25 cellular contexts compared by ENCODE assay signal in the genomic region with DNA sequence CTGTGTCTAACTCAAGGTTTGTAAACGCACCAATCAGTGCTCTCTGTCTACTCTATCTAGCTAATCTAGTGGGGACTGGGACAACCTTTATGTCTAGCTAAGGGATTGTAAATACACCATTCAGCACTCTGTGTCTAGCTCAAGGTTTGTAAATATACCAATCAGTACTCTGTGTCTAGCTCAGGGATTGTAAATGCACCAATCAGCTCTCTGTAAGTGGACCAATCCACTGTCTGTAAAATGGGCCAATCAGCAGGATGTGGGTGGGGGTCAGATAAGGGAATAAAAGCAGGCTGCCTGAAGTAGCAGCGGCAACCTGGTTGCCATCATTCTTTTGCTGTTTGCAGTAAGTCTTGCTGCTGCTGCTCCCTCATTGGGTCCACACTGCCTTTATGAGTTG. TPM values are rescaled to one million over a fixed set of nuclear protein-coding genes. Genes with fewer than 3 reads are reported as not detected.
"Had no signal": no experiment of that assay in that cellular context is flagged by ENCODE, and none has a peak within 500 bp of the region (broad histone marks: within the 10 kb centered on the region; RNA-seq: fewer than 3 reads in every experiment).

No MANE protein-coding gene starts in this region.

- H3K27ac Mint-ChIP-seq: dendritic cell treated with granulocyte-macrophage colony-stimulating factor and Interleukin-4, amounts not matched to agents 40 ng/mL and 50 ng/mL, for 4 days; effector memory CD8-positive, alpha-beta T cell; endodermal cell; mesothelial cell of epicardium had no signal

- H3K27me3 Mint-ChIP-seq: effector memory CD8-positive, alpha-beta T cell; naive B cell had no signal

- ATAC-seq: effector memory CD8-positive, alpha-beta T cell; foreskin keratinocyte; gastroesophageal sphincter; heart left ventricle; left lung; left ventricle myocardium superior; lower lobe of right lung; mucosa of descending colon had no signal

- FAIRE-seq: endometrium, frontal cortex, islet of Langerhans, keratinocyte had no signal

- H3K27ac ChIP-seq: colonic mucosa, esophagus muscularis mucosa, foreskin keratinocyte, gastroesophageal sphincter, heart left ventricle, hepatocyte, left lung, lower lobe of right lung had no signal

- H3K27me3 ChIP-seq: colonic mucosa, foreskin keratinocyte, hepatocyte, left lung had no signal

- H3K9me3 Mint-ChIP-seq: dendritic cell treated with granulocyte-macrophage colony-stimulating factor and Interleukin-4, amounts not matched to agents 40 ng/mL and 50 ng/mL, for 4 days; effector memory CD8-positive, alpha-beta T cell; mesothelial cell of epicardium; naive B cell had no signal

- H3K4me1 Mint-ChIP-seq: endodermal cell, mesothelial cell of epicardium, naive B cell had no signal

- H3K36me3 ChIP-seq: colonic mucosa, lower lobe of right lung had no signal

- H2AFZ ChIP-seq: hepatocyte had no signal

- DNase-seq: colonic mucosa; cortex of kidney; effector CD8-positive, alpha-beta T cell; effector memory CD8-positive, alpha-beta T cell; endodermal cell; foreskin keratinocyte; heart left ventricle; hypothalamus; left cardiac atrium; left lung; left ventricle myocardium superior; lower lobe of right lung; mesenchymal stem cell; naive B cell had no signal

- H3K9me3 ChIP-seq: colonic mucosa, esophagus muscularis mucosa, gastroesophageal sphincter, heart left ventricle, left lung, lower lobe of right lung, mucosa of descending colon had no signal

- H3K79me2 ChIP-seq: hepatocyte had no signal

- H3K4me1 ChIP-seq: colonic mucosa, esophagus muscularis mucosa, foreskin keratinocyte, gastroesophageal sphincter, heart left ventricle, left lung, lower lobe of right lung had no signal

- H3K4me2 ChIP-seq: hepatocyte had no signal

- H3K4me3 ChIP-seq: colonic mucosa, esophagus muscularis mucosa, gastroesophageal sphincter, heart left ventricle, hepatocyte, left lung, lower lobe of right lung, mucosa of descending colon had no signal

- H3K4me3 Mint-ChIP-seq: dendritic cell treated with granulocyte-macrophage colony-stimulating factor and Interleukin-4, amounts not matched to agents 40 ng/mL and 50 ng/mL, for 4 days; effector memory CD8-positive, alpha-beta T cell; endodermal cell; mesothelial cell of epicardium; naive B cell had no signal

RNA-seq across cellular contexts. Expression of gene CYP2D6, which starts 8.4 kb away (rescaled TPM):
- total RNA-seq: left ventricle myocardium superior, myocyte had no signal
